ENCODE assay signal across 2 cellular contexts in the genomic region with DNA sequence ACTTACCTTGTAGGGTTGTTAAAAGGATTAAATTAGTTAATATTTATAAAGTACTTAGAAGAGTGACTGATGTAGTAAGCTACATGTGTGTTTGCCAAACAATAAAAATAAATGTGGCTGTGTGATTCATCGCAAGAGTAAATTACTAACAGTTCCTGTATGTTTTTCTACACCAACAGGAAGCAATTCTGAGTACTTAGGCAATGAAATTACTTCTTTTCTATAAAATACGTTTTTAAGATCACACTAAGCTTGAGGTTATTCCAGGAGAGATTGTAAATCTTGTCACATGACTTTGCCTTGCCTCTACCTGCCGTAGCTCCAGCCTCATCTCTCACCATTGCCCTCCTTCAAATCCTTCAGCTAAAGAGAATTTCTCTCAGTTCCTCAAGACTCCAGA.
TF ChIP-seq lines count a peak whose summit lies in the region.

No MANE protein-coding gene starts in this region.

TF ChIP-seq in HEK293, 187 proteins besides CTCF, POLR2A, EP300 and RAD21 (continued from another document):
- TF ChIP-seq, protein P1, sequence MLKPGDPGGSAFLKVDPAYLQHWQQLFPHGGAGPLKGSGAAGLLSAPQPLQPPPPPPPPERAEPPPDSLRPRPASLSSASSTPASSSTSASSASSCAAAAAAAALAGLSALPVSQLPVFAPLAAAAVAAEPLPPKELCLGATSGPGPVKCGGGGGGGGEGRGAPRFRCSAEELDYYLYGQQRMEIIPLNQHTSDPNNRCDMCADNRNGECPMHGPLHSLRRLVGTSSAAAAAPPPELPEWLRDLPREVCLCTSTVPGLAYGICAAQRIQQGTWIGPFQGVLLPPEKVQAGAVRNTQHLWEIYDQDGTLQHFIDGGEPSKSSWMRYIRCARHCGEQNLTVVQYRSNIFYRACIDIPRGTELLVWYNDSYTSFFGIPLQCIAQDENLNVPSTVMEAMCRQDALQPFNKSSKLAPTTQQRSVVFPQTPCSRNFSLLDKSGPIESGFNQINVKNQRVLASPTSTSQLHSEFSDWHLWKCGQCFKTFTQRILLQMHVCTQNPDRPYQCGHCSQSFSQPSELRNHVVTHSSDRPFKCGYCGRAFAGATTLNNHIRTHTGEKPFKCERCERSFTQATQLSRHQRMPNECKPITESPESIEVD (tag by site-specific recombination; IDR thresholded peaks at IDR 0.05), result peak; percentile 67; the same call in 1 of the 2 replicates
- no peak for TF ChIP-seq ZNF433 (tag by site-specific recombination; IDR thresholded peaks at IDR 0.05; ENCODE audit: low read depth)

TF ChIP-seq in SK-N-SH treated with all-trans-retinoic acid at 6 μM for 48 hours, 23 proteins besides CTCF, POLR2A, EP300 and RAD21 (continued from another document):
- TF ChIP-seq, protein P2, sequence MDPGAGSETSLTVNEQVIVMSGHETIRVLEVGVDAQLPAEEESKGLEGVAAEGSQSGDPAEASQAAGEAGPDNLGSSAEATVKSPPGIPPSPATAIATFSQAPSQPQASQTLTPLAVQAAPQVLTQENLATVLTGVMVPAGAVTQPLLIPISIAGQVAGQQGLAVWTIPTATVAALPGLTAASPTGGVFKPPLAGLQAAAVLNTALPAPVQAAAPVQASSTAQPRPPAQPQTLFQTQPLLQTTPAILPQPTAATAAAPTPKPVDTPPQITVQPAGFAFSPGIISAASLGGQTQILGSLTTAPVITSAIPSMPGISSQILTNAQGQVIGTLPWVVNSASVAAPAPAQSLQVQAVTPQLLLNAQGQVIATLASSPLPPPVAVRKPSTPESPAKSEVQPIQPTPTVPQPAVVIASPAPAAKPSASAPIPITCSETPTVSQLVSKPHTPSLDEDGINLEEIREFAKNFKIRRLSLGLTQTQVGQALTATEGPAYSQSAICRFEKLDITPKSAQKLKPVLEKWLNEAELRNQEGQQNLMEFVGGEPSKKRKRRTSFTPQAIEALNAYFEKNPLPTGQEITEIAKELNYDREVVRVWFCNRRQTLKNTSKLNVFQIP (CRISPR knock-in tag; IDR thresholded peaks at IDR 0.05; ENCODE audit: borderline replicate concordance, low read depth), result no peak
- TF ChIP-seq ISL1 (CRISPR knock-in tag; IDR thresholded peaks at IDR 0.05) (no peak), TOX (CRISPR knock-in tag; IDR thresholded peaks at IDR 0.05; ENCODE audit: borderline replicate concordance) (no peak), PPARA (CRISPR knock-in tag; IDR thresholded peaks at IDR 0.05; ENCODE audit: borderline replicate concordance) (no peak)
